In genomic region chr2:172081248-172082022, GRCh38 we compare ENCODE assay signal across 20 cellular contexts. TPM values are rescaled to one million over a fixed set of nuclear protein-coding genes. Genes with fewer than 3 reads are reported as not detected.
A peak's percentile ranks its signal among the peaks of the same experiment; 100 is the strongest.
DNase-seq lines count a peak whose midpoint lies in the region; ATAC-seq lines count a peak whose summit lies in the region.
"Had no signal": no experiment of that assay in that cellular context is flagged by ENCODE, and none has a peak within 500 bp of the region (broad histone marks: within the 10 kb centered on the region; RNA-seq: fewer than 3 reads in every experiment).

No MANE protein-coding gene starts in this region.

- no peak overlapping the region for H3K4ac ChIP-seq in mesenchymal stem cell (ENCODE audit: low read depth in 1 of 2, low read length in 2 of 2)

- H3K23ac ChIP-seq in mesenchymal stem cell (ENCODE audit: low read length in 2 of 2) = peak overlapping the region in 1 of 2 experiments; percentile 23

- H2BK12ac ChIP-seq in mesenchymal stem cell (ENCODE audit: low read length in 2 of 2) = no peak overlapping the region

- no peak overlapping the region for H2BK15ac ChIP-seq in mesenchymal stem cell (ENCODE audit: low read depth, poor library complexity, severe bottlenecking)

- peak overlapping the region; percentile 21 for H4K91ac ChIP-seq in mesenchymal stem cell (ENCODE audit: low read length)

- H2BK120ac ChIP-seq in mesenchymal stem cell (ENCODE audit: low read depth, low read length) = no peak overlapping the region

- no peak overlapping the region for H2AFZ ChIP-seq in mesenchymal stem cell (ENCODE audit: low read depth, low read length)

- H3K18ac ChIP-seq in mesenchymal stem cell (ENCODE audit: low read depth in 1 of 2, low read length in 2 of 2) = no peak overlapping the region

- peaks cover 30% of the 10 kb centered on the region for H3K4me1 ChIP-seq in mesenchymal stem cell (ENCODE audit: control insufficient read depth, insufficient read depth, low read depth, low read length)
- H3K4me1 ChIP-seq: BE2C had no signal

- no peak overlapping the region for H4K8ac ChIP-seq in mesenchymal stem cell (ENCODE audit: low read length)

- H3K14ac ChIP-seq in mesenchymal stem cell (ENCODE audit: low read length in 2 of 2) = no peak overlapping the region

- peak; percentile 8 for DNase-seq in 8988T
- DNase-seq in ELF-1 (ENCODE audit: low read depth, low spot score) = peak; percentile 60
- DNase-seq in mesenchymal stem cell = no peak
- DNase-seq in NCI-H774 (lab: John Stamatoyannopoulos, UW) = no peak
- DNase-seq: activated CD4-positive, alpha-beta T cell treated with anti-CD3 and anti-CD28 coated beads, Interleukin-2, amount 10 ng/mL, durations not matched to agents 7 days and 5 days; BE2C; effector memory CD8-positive, alpha-beta T cell; HCEC 1CT; hypothalamus; Karpas-422; NCI-H1092 treated with DMSO at 0.1 percent for 48 hours; NCI-H2107; NCI-H748 treated with DMSO at 0.1 percent for 48 hours; stimulated activated CD4-positive, alpha-beta T cell treated with anti-CD3 and anti-CD28 coated beads, Interleukin-4, amount 100 ng/mL, for 24 hours had no signal

- 9% methylated on average over 29 of the region's 34 CpGs for WGBS in mesenchymal stem cell

- H3K9me3 ChIP-seq in mesenchymal stem cell (ENCODE audit: control insufficient read depth, low read length) = peaks cover 9% of the 10 kb centered on the region
- H3K9me3 ChIP-seq: BE2C, left lung had no signal

- H3K4me3 ChIP-seq in mesenchymal stem cell (ENCODE audit: insufficient read depth in 1 of 2, low read depth in 1 of 2, low read length in 2 of 2) = no peak overlapping the region
- H3K4me3 ChIP-seq: left lung, skin epidermis had no signal

- peak overlapping the region; percentile 33 for H3K27ac ChIP-seq in angular gyrus (ENCODE audit: low read depth, low read length)
- H3K27ac ChIP-seq in mesenchymal stem cell (ENCODE audit: low read length, poor library complexity, severe bottlenecking) = no peak overlapping the region
- H3K27ac ChIP-seq: left lung, skin epidermis had no signal

- no peak overlapping the region for H3K4me2 ChIP-seq in mesenchymal stem cell (ENCODE audit: low read length, poor library complexity, severe bottlenecking)

- H2AK5ac ChIP-seq in mesenchymal stem cell (ENCODE audit: low read length, severe bottlenecking) = no peak overlapping the region

- no peaks in the 10 kb centered on the region for H3K36me3 ChIP-seq in mesenchymal stem cell (ENCODE audit: control insufficient read depth in 1 of 2, insufficient read depth in 2 of 2, low read depth in 1 of 2, low read length in 2 of 2)
- H3K36me3 ChIP-seq: BE2C, left lung had no signal

- no peak overlapping the region for H3K9ac ChIP-seq in mesenchymal stem cell (ENCODE audit: low read length)

- no peak overlapping the region for H2BK5ac ChIP-seq in mesenchymal stem cell (ENCODE audit: low read depth, low read length, poor library complexity, severe bottlenecking)

- ATAC-seq in HG02678 (IDR thresholded peaks at IDR 0.05; ENCODE audit: unreplicated experiment) = no peak
- no peak for ATAC-seq in HG03565 (IDR thresholded peaks at IDR 0.05; ENCODE audit: unreplicated experiment)
- ATAC-seq: effector memory CD8-positive, alpha-beta T cell; left lung; Panc1 had no signal

- no peaks in the 10 kb centered on the region for H3K79me1 ChIP-seq in mesenchymal stem cell (replicated peaks; ENCODE audit: low read length, poor library complexity, severe bottlenecking)

- peaks cover 63 to 81% of the 10 kb centered on the region in 2 experiments for H3K27me3 ChIP-seq in mesenchymal stem cell (ENCODE audit: control insufficient read depth in 1 of 2, insufficient read depth in 1 of 2, low read length in 2 of 2)

RNA-seq across cellular contexts. Expression of gene DLX1, which starts 3.9 kb away (rescaled TPM):
- 0.04 TPM for polyA plus RNA-seq in mesenchymal stem cell (2013, experiment 1 of 2)
- polyA plus RNA-seq in mesenchymal stem cell (2013, experiment 2 of 2) = 0.08 TPM

RNA-seq across cellular contexts. Expression of gene DLX2, which starts 21.3 kb away (rescaled TPM):
- polyA plus RNA-seq in mesenchymal stem cell (2013, experiment 1 of 2) = 0.01 TPM
- 0.01 TPM for polyA plus RNA-seq in mesenchymal stem cell (2013, experiment 2 of 2)

Comparison
In these comparisons a context has a peak if more than half of its experiments do, and no peak if none do; other contexts are left out.
1. DNase-seq: peak in 8988T (single experiment) and ELF-1 (single experiment); none in mesenchymal stem cell (single experiment) and NCI-H774 (single experiment).